14 cellular contexts compared by ENCODE assay signal in genomic region chr2:26477126-26477910, GRCh38. TPM values are rescaled to one million over a fixed set of nuclear protein-coding genes. Genes with fewer than 3 reads are reported as not detected.
A peak's percentile ranks its signal among the peaks of the same experiment; 100 is the strongest.
DNase-seq lines count a peak whose midpoint lies in the region; ATAC-seq and TF ChIP-seq lines count a peak whose summit lies in the region.
"Had no signal": no experiment of that assay in that cellular context is flagged by ENCODE, and none has a peak within 500 bp of the region (broad histone marks: within the 10 kb centered on the region; RNA-seq: fewer than 3 reads in every experiment).

No MANE protein-coding gene starts in this region.

- no peaks in the 10 kb centered on the region for H3K27me3 Mint-ChIP-seq in activated CD4-positive, alpha-beta memory T cell treated with anti-CD3 and anti-CD28 coated beads, Interleukin-2, amount 10 ng/mL, durations not matched to agents 7 days and 5 days
- peaks cover 0 to 3% (median 0%) of the 10 kb centered on the region in 3 donors for H3K27me3 Mint-ChIP-seq in immature natural killer cell (ENCODE audit: low read depth in 3 of 3)

- POLR2A ChIA-PET in activated CD4-positive, alpha-beta memory T cell treated with anti-CD3 and anti-CD28 coated beads, Interleukin-2, amount 10 ng/mL, durations not matched to agents 7 days and 5 days (lab: Charles Lee): interaction anchor here (0.8 to 1.7 kb wide), 4 partner anchors 9 to 24 kb away, joined by 3 to 5 read pairs (median 4); no protein-coding TSS in a partner anchor

- peak; percentile 20 for DNase-seq in stimulated activated CD4-positive, alpha-beta T cell treated with anti-CD3 and anti-CD28 coated beads, Interleukin-1b, Interleukin-23, amount 100 ng/mL, for 48 hours
- DNase-seq in stimulated activated CD4-positive, alpha-beta T cell treated with anti-CD3 and anti-CD28 coated beads, Interleukin-12 subunit alpha, Interleukin-12 subunit beta, amount 100 ng/mL, for 4 hours: no peak
- DNase-seq in activated CD4-positive, alpha-beta memory T cell treated with anti-CD3 and anti-CD28 coated beads, Interleukin-2, amount 10 ng/mL, durations not matched to agents 7 days and 5 days: peak; percentile 56
- DNase-seq in immature natural killer cell (no peak), caudate nucleus (lab: John Stamatoyannopoulos, UW) (no peak), osteoblast (ENCODE audit: insufficient read length, low spot score, missing footprints) (no peak)
- DNase-seq: erythroblast; stimulated activated naive CD4-positive, alpha-beta T cell had no signal

- H3K9me3 ChIP-seq in osteoblast (ENCODE audit: low read depth, low read length): no peaks in the 10 kb centered on the region

- CTCF ChIA-PET in activated CD4-positive, alpha-beta memory T cell treated with anti-CD3 and anti-CD28 coated beads, Interleukin-2, amount 10 ng/mL, durations not matched to agents 7 days and 5 days (lab: Charles Lee): interaction anchor here (0.9 to 1.8 kb wide), 4 partner anchors 8 to 100 kb away, joined by 3 to 5 read pairs (median 5); no protein-coding TSS in a partner anchor

- H3K36me3 ChIP-seq in osteoblast (ENCODE audit: insufficient read depth, low read length): no peaks in the 10 kb centered on the region

- peak overlapping the region; percentile 75 for H3K27ac Mint-ChIP-seq in activated CD4-positive, alpha-beta memory T cell treated with anti-CD3 and anti-CD28 coated beads, Interleukin-2, amount 10 ng/mL, durations not matched to agents 7 days and 5 days
- H3K27ac Mint-ChIP-seq in immature natural killer cell: peak overlapping the region in 3 of 6 donors; percentile 72 to 81 (median 77)

- TF ChIP-seq CTCF in osteoblast (IDR thresholded peaks at IDR 0.05; ENCODE audit: extremely low read depth, low read depth, low read length): no peak

- H4K20me1 ChIP-seq in osteoblast (ENCODE audit: insufficient read depth, low read length): no peaks in the 10 kb centered on the region

- no peak overlapping the region for H2AFZ ChIP-seq in osteoblast (ENCODE audit: low read length)
- H2AFZ ChIP-seq: hepatocyte had no signal

- no peak overlapping the region for H3K4me2 ChIP-seq in osteoblast (ENCODE audit: insufficient read depth, low read length)
- H3K4me2 ChIP-seq: hepatocyte, KMS-11 had no signal

- no peaks in the 10 kb centered on the region for H3K4me1 ChIP-seq in osteoblast (ENCODE audit: insufficient read depth, low read length)

- H3K27ac ChIP-seq in caudate nucleus (ENCODE audit: low read depth, low read length) (no peak overlapping the region), osteoblast (ENCODE audit: low read depth, low read length) (no peak overlapping the region)
- H3K27ac ChIP-seq: hepatocyte, KMS-11 had no signal

- H3K4me1 Mint-ChIP-seq in activated CD4-positive, alpha-beta memory T cell treated with anti-CD3 and anti-CD28 coated beads, Interleukin-2, amount 10 ng/mL, durations not matched to agents 7 days and 5 days: peaks cover 12% of the 10 kb centered on the region
- H3K4me1 Mint-ChIP-seq in immature natural killer cell: peaks cover 5% of the 10 kb centered on the region in 2 donors

- no peaks in the 10 kb centered on the region for H3K9me3 Mint-ChIP-seq in activated CD4-positive, alpha-beta memory T cell treated with anti-CD3 and anti-CD28 coated beads, Interleukin-2, amount 10 ng/mL, durations not matched to agents 7 days and 5 days
- no peaks in the 10 kb centered on the region for H3K9me3 Mint-ChIP-seq in immature natural killer cell

- H3K79me2 ChIP-seq in osteoblast (ENCODE audit: insufficient read depth, low read length): no peaks in the 10 kb centered on the region
- H3K79me2 ChIP-seq: hepatocyte had no signal

- H3K4me3 ChIP-seq in osteoblast (ENCODE audit: insufficient read depth, low read length): no peak overlapping the region
- H3K4me3 ChIP-seq: hepatocyte had no signal

- no peak for ATAC-seq in GM19452 (IDR thresholded peaks at IDR 0.05; ENCODE audit: unreplicated experiment)
- no peak for ATAC-seq in GM18873 (IDR thresholded peaks at IDR 0.05; ENCODE audit: low FRiP score, unreplicated experiment)

- peak overlapping the region; percentile 78 for H3K4me3 Mint-ChIP-seq in activated CD4-positive, alpha-beta memory T cell treated with anti-CD3 and anti-CD28 coated beads, Interleukin-2, amount 10 ng/mL, durations not matched to agents 7 days and 5 days
- H3K4me3 Mint-ChIP-seq in immature natural killer cell: peak overlapping the region; percentile 10 to 81 (median 55)

- no peaks in the 10 kb centered on the region for H3K27me3 ChIP-seq in osteoblast (ENCODE audit: insufficient read depth, low read length)
- H3K27me3 ChIP-seq: hepatocyte had no signal

- H3K36me3 Mint-ChIP-seq in activated CD4-positive, alpha-beta memory T cell treated with anti-CD3 and anti-CD28 coated beads, Interleukin-2, amount 10 ng/mL, durations not matched to agents 7 days and 5 days (ENCODE audit: low read depth): peaks cover 4% of the 10 kb centered on the region
- H3K36me3 Mint-ChIP-seq in immature natural killer cell: no peaks in the 10 kb centered on the region

RNA-seq across cellular contexts. Expression of gene OTOF, which starts 0.6 kb away (rescaled TPM):
- total RNA-seq in activated CD4-positive, alpha-beta memory T cell treated with anti-CD3 and anti-CD28 coated beads, Interleukin-2, amount 10 ng/mL, durations not matched to agents 7 days and 5 days: 10 to 100 TPM; 22.2 to 23.7 TPM
- 1 to 10 TPM in 1 of 3 donors, under 1 TPM in 1, not detected in 1; 0.34 to 1.3 TPM for polyA plus RNA-seq in immature natural killer cell
- not detected in 2 replicates for total RNA-seq in osteoblast
- total RNA-seq: cardiac septum, mammary epithelial cell had no signal
- polyA plus RNA-seq: mammary epithelial cell had no signal

Comparison
In these comparisons a context has a peak if more than half of its experiments do, and no peak if none do; other contexts are left out.
1. DNase-seq: peak in stimulated activated CD4-positive, alpha-beta T cell treated with anti-CD3 and anti-CD28 coated beads, Interleukin-1b, Interleukin-23, amount 100 ng/mL, for 48 hours (single experiment) and activated CD4-positive, alpha-beta memory T cell treated with anti-CD3 and anti-CD28 coated beads, Interleukin-2, amount 10 ng/mL, durations not matched to agents 7 days and 5 days (single experiment); none in stimulated activated CD4-positive, alpha-beta T cell treated with anti-CD3 and anti-CD28 coated beads, Interleukin-12 subunit alpha, Interleukin-12 subunit beta, amount 100 ng/mL, for 4 hours (single experiment), immature natural killer cell (0 of 3), caudate nucleus (0 of 61) and osteoblast (single experiment).
2. RNA of gene OTOF, which starts 0.6 kb away (total RNA-seq): 22.2 to 23.7 TPM in activated CD4-positive, alpha-beta memory T cell treated with anti-CD3 and anti-CD28 coated beads, Interleukin-2, amount 10 ng/mL, durations not matched to agents 7 days and 5 days; not detected in osteoblast; every median in the first group is over 10 times any median in the second.